ENCODE assay signal across 1 cellular context in genomic region chr16:73037845-73038570, GRCh38.
A peak's percentile ranks its signal among the peaks of the same experiment; 100 is the strongest.
TF ChIP-seq lines count a peak whose summit lies in the region.

No MANE protein-coding gene starts in this region.

TF ChIP-seq in HepG2, 621 proteins besides CTCF, POLR2A, EP300 and RAD21 (continued from another document and continues in another):
- TF ChIP-seq, protein P1, sequence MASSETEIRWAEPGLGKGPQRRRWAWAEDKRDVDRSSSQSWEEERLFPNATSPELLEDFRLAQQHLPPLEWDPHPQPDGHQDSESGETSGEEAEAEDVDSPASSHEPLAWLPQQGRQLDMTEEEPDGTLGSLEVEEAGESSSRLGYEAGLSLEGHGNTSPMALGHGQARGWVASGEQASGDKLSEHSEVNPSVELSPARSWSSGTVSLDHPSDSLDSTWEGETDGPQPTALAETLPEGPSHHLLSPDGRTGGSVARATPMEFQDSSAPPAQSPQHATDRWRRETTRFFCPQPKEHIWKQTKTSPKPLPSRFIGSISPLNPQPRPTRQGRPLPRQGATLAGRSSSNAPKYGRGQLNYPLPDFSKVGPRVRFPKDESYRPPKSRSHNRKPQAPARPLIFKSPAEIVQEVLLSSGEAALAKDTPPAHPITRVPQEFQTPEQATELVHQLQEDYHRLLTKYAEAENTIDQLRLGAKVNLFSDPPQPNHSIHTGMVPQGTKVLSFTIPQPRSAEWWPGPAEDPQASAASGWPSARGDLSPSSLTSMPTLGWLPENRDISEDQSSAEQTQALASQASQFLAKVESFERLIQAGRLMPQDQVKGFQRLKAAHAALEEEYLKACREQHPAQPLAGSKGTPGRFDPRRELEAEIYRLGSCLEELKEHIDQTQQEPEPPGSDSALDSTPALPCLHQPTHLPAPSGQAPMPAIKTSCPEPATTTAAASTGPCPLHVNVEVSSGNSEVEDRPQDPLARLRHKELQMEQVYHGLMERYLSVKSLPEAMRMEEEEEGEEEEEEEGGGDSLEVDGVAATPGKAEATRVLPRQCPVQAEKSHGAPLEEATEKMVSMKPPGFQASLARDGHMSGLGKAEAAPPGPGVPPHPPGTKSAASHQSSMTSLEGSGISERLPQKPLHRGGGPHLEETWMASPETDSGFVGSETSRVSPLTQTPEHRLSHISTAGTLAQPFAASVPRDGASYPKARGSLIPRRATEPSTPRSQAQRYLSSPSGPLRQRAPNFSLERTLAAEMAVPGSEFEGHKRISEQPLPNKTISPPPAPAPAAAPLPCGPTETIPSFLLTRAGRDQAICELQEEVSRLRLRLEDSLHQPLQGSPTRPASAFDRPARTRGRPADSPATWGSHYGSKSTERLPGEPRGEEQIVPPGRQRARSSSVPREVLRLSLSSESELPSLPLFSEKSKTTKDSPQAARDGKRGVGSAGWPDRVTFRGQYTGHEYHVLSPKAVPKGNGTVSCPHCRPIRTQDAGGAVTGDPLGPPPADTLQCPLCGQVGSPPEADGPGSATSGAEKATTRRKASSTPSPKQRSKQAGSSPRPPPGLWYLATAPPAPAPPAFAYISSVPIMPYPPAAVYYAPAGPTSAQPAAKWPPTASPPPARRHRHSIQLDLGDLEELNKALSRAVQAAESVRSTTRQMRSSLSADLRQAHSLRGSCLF (CRISPR knock-in tag; IDR thresholded peaks at IDR 0.05; ENCODE audit: borderline replicate concordance), result no peak
- TF ChIP-seq BHLHE40 (IDR thresholded peaks at IDR 0.05; ENCODE audit: low read length), result no peak
- TF ChIP-seq NKX3-1 (CRISPR knock-in tag; IDR thresholded peaks at IDR 0.05), result no peak
- no peak for TF ChIP-seq STAG1 (CRISPR knock-in tag; IDR thresholded peaks at IDR 0.05)
- peak; percentile 72; the same call in 1 of the 2 replicates for TF ChIP-seq ZNF350 (CRISPR knock-in tag; IDR thresholded peaks at IDR 0.05; ENCODE audit: borderline replicate concordance, low read depth)
- TF ChIP-seq ZNF251 (CRISPR knock-in tag; IDR thresholded peaks at IDR 0.05), result no peak
- TF ChIP-seq ISX (CRISPR knock-in tag; conservative IDR thresholded peaks at IDR 0.05), result no peak
- peak; percentile 89; the same call in 1 of the 2 replicates for TF ChIP-seq ZNF615 (CRISPR knock-in tag; IDR thresholded peaks at IDR 0.05; ENCODE audit: borderline replicate concordance)
- no peak for TF ChIP-seq NFRKB (IDR thresholded peaks at IDR 0.05)
- TF ChIP-seq ZNF782 (CRISPR knock-in tag; IDR thresholded peaks at IDR 0.05; ENCODE audit: borderline replicate concordance), result no peak
- TF ChIP-seq U2AF1 (optimal IDR thresholded peaks at IDR 0.05; ENCODE audit: low read depth, low read length), result peak; percentile 70
- no peak for TF ChIP-seq ZNF44 (CRISPR knock-in tag; IDR thresholded peaks at IDR 0.05)
- TF ChIP-seq SMAD1 (CRISPR knock-in tag; IDR thresholded peaks at IDR 0.05; ENCODE audit: borderline replicate concordance, low read depth), result no peak
- no peak for TF ChIP-seq CHCHD3 (CRISPR knock-in tag; IDR thresholded peaks at IDR 0.05)
- no peak for TF ChIP-seq ZNF562 (CRISPR knock-in tag; IDR thresholded peaks at IDR 0.05; ENCODE audit: borderline replicate concordance)
- TF ChIP-seq KAT2B (IDR thresholded peaks at IDR 0.05; ENCODE audit: borderline replicate concordance, low read depth, low read length), result no peak
- peak; percentile 88 for TF ChIP-seq RCOR2 (CRISPR knock-in tag; IDR thresholded peaks at IDR 0.05)
- TF ChIP-seq, protein P2, sequence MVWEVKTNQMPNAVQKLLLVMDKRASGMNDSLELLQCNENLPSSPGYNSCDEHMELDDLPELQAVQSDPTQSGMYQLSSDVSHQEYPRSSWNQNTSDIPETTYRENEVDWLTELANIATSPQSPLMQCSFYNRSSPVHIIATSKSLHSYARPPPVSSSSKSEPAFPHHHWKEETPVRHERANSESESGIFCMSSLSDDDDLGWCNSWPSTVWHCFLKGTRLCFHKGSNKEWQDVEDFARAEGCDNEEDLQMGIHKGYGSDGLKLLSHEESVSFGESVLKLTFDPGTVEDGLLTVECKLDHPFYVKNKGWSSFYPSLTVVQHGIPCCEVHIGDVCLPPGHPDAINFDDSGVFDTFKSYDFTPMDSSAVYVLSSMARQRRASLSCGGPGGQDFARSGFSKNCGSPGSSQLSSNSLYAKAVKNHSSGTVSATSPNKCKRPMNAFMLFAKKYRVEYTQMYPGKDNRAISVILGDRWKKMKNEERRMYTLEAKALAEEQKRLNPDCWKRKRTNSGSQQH (CRISPR knock-in tag; IDR thresholded peaks at IDR 0.05; ENCODE audit: low read depth), result no peak
- TF ChIP-seq HNF1A (IDR thresholded peaks at IDR 0.05; ENCODE audit: low read depth), result peak; percentile 63
- 0 out of 2 replicates have a peak, but pooled peaks have one; percentile 59 for TF ChIP-seq HNF1A (CRISPR knock-in tag; IDR thresholded peaks at IDR 0.05; ENCODE audit: borderline replicate concordance)
- TF ChIP-seq ZBTB3 (CRISPR knock-in tag; IDR thresholded peaks at IDR 0.05; ENCODE audit: borderline replicate concordance, low read depth), result no peak
- TF ChIP-seq ZNF510 (CRISPR knock-in tag; IDR thresholded peaks at IDR 0.05; ENCODE audit: low read depth), result no peak
- no peak for TF ChIP-seq ZNF766 (CRISPR knock-in tag; IDR thresholded peaks at IDR 0.05; ENCODE audit: borderline replicate concordance)
- TF ChIP-seq, protein P3, sequence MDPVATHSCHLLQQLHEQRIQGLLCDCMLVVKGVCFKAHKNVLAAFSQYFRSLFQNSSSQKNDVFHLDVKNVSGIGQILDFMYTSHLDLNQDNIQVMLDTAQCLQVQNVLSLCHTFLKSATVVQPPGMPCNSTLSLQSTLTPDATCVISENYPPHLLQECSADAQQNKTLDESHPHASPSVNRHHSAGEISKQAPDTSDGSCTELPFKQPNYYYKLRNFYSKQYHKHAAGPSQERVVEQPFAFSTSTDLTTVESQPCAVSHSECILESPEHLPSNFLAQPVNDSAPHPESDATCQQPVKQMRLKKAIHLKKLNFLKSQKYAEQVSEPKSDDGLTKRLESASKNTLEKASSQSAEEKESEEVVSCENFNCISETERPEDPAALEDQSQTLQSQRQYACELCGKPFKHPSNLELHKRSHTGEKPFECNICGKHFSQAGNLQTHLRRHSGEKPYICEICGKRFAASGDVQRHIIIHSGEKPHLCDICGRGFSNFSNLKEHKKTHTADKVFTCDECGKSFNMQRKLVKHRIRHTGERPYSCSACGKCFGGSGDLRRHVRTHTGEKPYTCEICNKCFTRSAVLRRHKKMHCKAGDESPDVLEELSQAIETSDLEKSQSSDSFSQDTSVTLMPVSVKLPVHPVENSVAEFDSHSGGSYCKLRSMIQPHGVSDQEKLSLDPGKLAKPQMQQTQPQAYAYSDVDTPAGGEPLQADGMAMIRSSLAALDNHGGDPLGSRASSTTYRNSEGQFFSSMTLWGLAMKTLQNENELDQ (CRISPR knock-in tag; IDR thresholded peaks at IDR 0.05; ENCODE audit: borderline replicate concordance), result no peak
- no peak for TF ChIP-seq FOXA1 (IDR thresholded peaks at IDR 0.05)
- peak; percentile 74 for TF ChIP-seq FOXA1 (CRISPR knock-in tag; IDR thresholded peaks at IDR 0.05)
- TF ChIP-seq FUBP1 (CRISPR knock-in tag; IDR thresholded peaks at IDR 0.05; ENCODE audit: borderline replicate concordance), result no peak
- 0 out of 2 replicates have a peak, but pooled peaks have one; percentile 52 for TF ChIP-seq ARNT2 (CRISPR knock-in tag; IDR thresholded peaks at IDR 0.05; ENCODE audit: low read depth)
- TF ChIP-seq, protein P4, sequence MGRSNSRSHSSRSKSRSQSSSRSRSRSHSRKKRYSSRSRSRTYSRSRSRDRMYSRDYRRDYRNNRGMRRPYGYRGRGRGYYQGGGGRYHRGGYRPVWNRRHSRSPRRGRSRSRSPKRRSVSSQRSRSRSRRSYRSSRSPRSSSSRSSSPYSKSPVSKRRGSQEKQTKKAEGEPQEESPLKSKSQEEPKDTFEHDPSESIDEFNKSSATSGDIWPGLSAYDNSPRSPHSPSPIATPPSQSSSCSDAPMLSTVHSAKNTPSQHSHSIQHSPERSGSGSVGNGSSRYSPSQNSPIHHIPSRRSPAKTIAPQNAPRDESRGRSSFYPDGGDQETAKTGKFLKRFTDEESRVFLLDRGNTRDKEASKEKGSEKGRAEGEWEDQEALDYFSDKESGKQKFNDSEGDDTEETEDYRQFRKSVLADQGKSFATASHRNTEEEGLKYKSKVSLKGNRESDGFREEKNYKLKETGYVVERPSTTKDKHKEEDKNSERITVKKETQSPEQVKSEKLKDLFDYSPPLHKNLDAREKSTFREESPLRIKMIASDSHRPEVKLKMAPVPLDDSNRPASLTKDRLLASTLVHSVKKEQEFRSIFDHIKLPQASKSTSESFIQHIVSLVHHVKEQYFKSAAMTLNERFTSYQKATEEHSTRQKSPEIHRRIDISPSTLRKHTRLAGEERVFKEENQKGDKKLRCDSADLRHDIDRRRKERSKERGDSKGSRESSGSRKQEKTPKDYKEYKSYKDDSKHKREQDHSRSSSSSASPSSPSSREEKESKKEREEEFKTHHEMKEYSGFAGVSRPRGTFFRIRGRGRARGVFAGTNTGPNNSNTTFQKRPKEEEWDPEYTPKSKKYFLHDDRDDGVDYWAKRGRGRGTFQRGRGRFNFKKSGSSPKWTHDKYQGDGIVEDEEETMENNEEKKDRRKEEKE (IDR thresholded peaks at IDR 0.05), result no peak
- TF ChIP-seq TBP (CRISPR knock-in tag; IDR thresholded peaks at IDR 0.05), result no peak
- TF ChIP-seq IKZF5 (CRISPR knock-in tag; IDR thresholded peaks at IDR 0.05), result peak; percentile 59
- TF ChIP-seq LCORL (IDR thresholded peaks at IDR 0.05), result peak; percentile 53; the same call in 1 of the 2 replicates
- TF ChIP-seq LCORL (CRISPR knock-in tag; IDR thresholded peaks at IDR 0.05), result peak; percentile 99
- no peak for TF ChIP-seq JUND (CRISPR knock-in tag; IDR thresholded peaks at IDR 0.05)
- peak; percentile 31; the same call in 1 of the 2 replicates for TF ChIP-seq TOE1 (CRISPR knock-in tag; IDR thresholded peaks at IDR 0.05)
- no peak for TF ChIP-seq TEAD2 (CRISPR knock-in tag; IDR thresholded peaks at IDR 0.05)
- peak; percentile 92 for TF ChIP-seq FOXO1 (CRISPR knock-in tag; IDR thresholded peaks at IDR 0.05)
- no peak for TF ChIP-seq CHD2 (IDR thresholded peaks at IDR 0.05; ENCODE audit: low read depth, low read length)
- TF ChIP-seq SP140L (CRISPR knock-in tag; IDR thresholded peaks at IDR 0.05; ENCODE audit: borderline replicate concordance), result no peak
- TF ChIP-seq NFKBIZ (CRISPR knock-in tag; IDR thresholded peaks at IDR 0.05), result peak; percentile 59; the same call in 1 of the 2 replicates
- TF ChIP-seq ZBTB1 (CRISPR knock-in tag; IDR thresholded peaks at IDR 0.05; ENCODE audit: borderline replicate concordance), result no peak
- TF ChIP-seq ZNF563 (CRISPR knock-in tag; IDR thresholded peaks at IDR 0.05), result no peak
- no peak for TF ChIP-seq NONO (IDR thresholded peaks at IDR 0.05)
- TF ChIP-seq NONO (CRISPR knock-in tag; conservative IDR thresholded peaks at IDR 0.05), result 0 out of 2 replicates have a peak, but pooled peaks have one; percentile 49
- no peak for TF ChIP-seq KLF13 (CRISPR knock-in tag; IDR thresholded peaks at IDR 0.05)
- TF ChIP-seq MEIS1 (CRISPR knock-in tag; IDR thresholded peaks at IDR 0.05; ENCODE audit: borderline replicate concordance), result 0 out of 2 replicates have a peak, but pooled peaks have one; percentile 36
- TF ChIP-seq RFXANK (CRISPR knock-in tag; IDR thresholded peaks at IDR 0.05), result no peak
- TF ChIP-seq ZNF713 (CRISPR knock-in tag; IDR thresholded peaks at IDR 0.05), result no peak
- TF ChIP-seq ZNF558 (CRISPR knock-in tag; IDR thresholded peaks at IDR 0.05; ENCODE audit: borderline replicate concordance), result 0 out of 2 replicates have a peak, but pooled peaks have one; percentile 33
- no peak for TF ChIP-seq MTA3 (CRISPR knock-in tag; IDR thresholded peaks at IDR 0.05)
- no peak for TF ChIP-seq ZNF775 (CRISPR knock-in tag; IDR thresholded peaks at IDR 0.05; ENCODE audit: borderline replicate concordance)
- TF ChIP-seq SAP130 (CRISPR knock-in tag; IDR thresholded peaks at IDR 0.05; ENCODE audit: low read depth), result peak; percentile 55
- no peak for TF ChIP-seq SALL2 (CRISPR knock-in tag; IDR thresholded peaks at IDR 0.05)
